ENCODE assay signal across 9 cellular contexts in genomic region chrX:79568309-79568708, GRCh38.
"Had no signal": no experiment of that assay in that cellular context is flagged by ENCODE, and none has a peak within 500 bp of the region (broad histone marks: within the 10 kb centered on the region; RNA-seq: fewer than 3 reads in every experiment).

No MANE protein-coding gene starts in this region.

- H3K27ac ChIP-seq: GM23248, HL-60 had no signal

- H3K4me3 ChIP-seq: GM23248, HAP-1 had no signal

- H3K4me1 ChIP-seq: HAP-1 had no signal

- H3K27ac Mint-ChIP-seq: HFFc6, IgD-negative memory B cell had no signal

- H3K9me3 ChIP-seq: HAP-1 had no signal

- H3K36me3 Mint-ChIP-seq: IgD-negative memory B cell had no signal

- H3K4me3 Mint-ChIP-seq: HFFc6, IgD-negative memory B cell had no signal

- H3K36me3 ChIP-seq: HAP-1 had no signal

- DNase-seq: GM23248, GOT3, H7, HFFc6 had no signal

- H3K9ac ChIP-seq: GM23248 had no signal

- H3K27me3 Mint-ChIP-seq: IgD-negative memory B cell had no signal

- FAIRE-seq: HepG2 had no signal

- ATAC-seq: HCT116, HepG2 had no signal
